21 cellular contexts compared by ENCODE assay signal in genomic region chr9:108963459-108964143, GRCh38. TPM values are rescaled to one million over a fixed set of nuclear protein-coding genes. Genes with fewer than 3 reads are reported as not detected.
DNase-seq lines count a peak whose midpoint lies in the region; TF ChIP-seq lines count a peak whose summit lies in the region.
"Had no signal": no experiment of that assay in that cellular context is flagged by ENCODE, and none has a peak within 500 bp of the region (broad histone marks: within the 10 kb centered on the region; RNA-seq: fewer than 3 reads in every experiment).

No MANE protein-coding gene starts in this region.

- H3K27me3 Mint-ChIP-seq in glutamatergic neuron (ENCODE audit: unreplicated experiment): no peaks in the 10 kb centered on the region
- H3K27me3 Mint-ChIP-seq: CD4-positive, alpha-beta memory T cell; IgD-negative memory B cell; stimulated activated memory B cell treated with anti-CD40 and anti-IgM and Interleukin-4, amounts not matched to agents 10 μg/mL and 1 μg/mL and 100 μg/mL, for 72 hours had no signal

- in situ Hi-C loops in GM13976 (cut with MboI; ENCODE audit: low sequenced_read_pairs, unreplicated experiment): no loop called here

- WGBS in prostate gland: 39% methylated on average over 4 of the region's 4 CpGs

- DNase-seq in NCI-H345 (lab: John Stamatoyannopoulos, UW) (peak; percentile 29), NCI-H345 treated with DMSO at 0.1 percent for 48 hours (lab: John Stamatoyannopoulos, UW; ENCODE audit: unreplicated experiment) (no peak), RPMI7951 (ENCODE audit: low read depth) (peak; percentile 3), foreskin fibroblast (peak; percentile 40 to 53), prostate gland (ENCODE audit: low spot score) (peak; percentile 48), glutamatergic neuron (no peak), GM13976 (ENCODE audit: low spot score) (no peak)
- no peak for DNase-seq in stimulated activated CD4-positive, alpha-beta T cell treated with anti-CD3 and anti-CD28 coated beads, Interleukin-2, amount 100 ng/mL, for 24 hours
- DNase-seq: 8988T; activated CD4-positive, CD25-positive, alpha-beta regulatory T cell treated with anti-CD3 and anti-CD28 coated beads, Interleukin-2, amount 50 U/mL, for 72 hours; CD4-positive, alpha-beta memory T cell; DMS79; kidney; midbrain; NCI-H510A treated with DMSO at 0.1 percent for 48 hours had no signal

- H3K4me1 ChIP-seq in prostate gland (replicated peaks): no peaks in the 10 kb centered on the region
- H3K4me1 ChIP-seq: breast epithelium, neural progenitor cell had no signal

- H3K36me3 ChIP-seq in prostate gland: no peaks in the 10 kb centered on the region
- H3K36me3 ChIP-seq: breast epithelium had no signal

- no peaks in the 10 kb centered on the region for H3K27me3 ChIP-seq in prostate gland (replicated peaks; ENCODE audit: insufficient read depth)
- H3K27me3 ChIP-seq: breast epithelium, esophagus muscularis mucosa, neural progenitor cell had no signal

- H3K4me3 Mint-ChIP-seq in glutamatergic neuron (ENCODE audit: unreplicated experiment): no peak overlapping the region
- H3K4me3 Mint-ChIP-seq: CD4-positive, alpha-beta memory T cell; IgD-negative memory B cell; neural progenitor cell; stimulated activated memory B cell treated with anti-CD40 and anti-IgM and Interleukin-4, amounts not matched to agents 10 μg/mL and 1 μg/mL and 100 μg/mL, for 72 hours; T-helper 2 cell treated with Interferon-gamma antibody and Interleukin-4, amounts not matched to agents 5 μg/mL and 100 μg/mL, for 36 hours had no signal

- no peaks in the 10 kb centered on the region for H3K36me3 Mint-ChIP-seq in glutamatergic neuron (ENCODE audit: unreplicated experiment)
- H3K36me3 Mint-ChIP-seq: CD4-positive, alpha-beta memory T cell; IgD-negative memory B cell; stimulated activated memory B cell treated with anti-CD40 and anti-IgM and Interleukin-4, amounts not matched to agents 10 μg/mL and 1 μg/mL and 100 μg/mL, for 72 hours had no signal

- H3K4me3 ChIP-seq in foreskin fibroblast (ENCODE audit: low read depth in 1 of 2, low read length in 2 of 2) (no peak overlapping the region), prostate gland (no peak overlapping the region)
- H3K4me3 ChIP-seq: breast epithelium, esophagus muscularis mucosa, neural progenitor cell had no signal

- no peaks in the 10 kb centered on the region for H3K9me3 ChIP-seq in prostate gland
- H3K9me3 ChIP-seq: breast epithelium, esophagus muscularis mucosa had no signal

- intact Hi-C loops in prostate gland (cut with DNase I): no loop called here

- H3K27ac Mint-ChIP-seq in glutamatergic neuron (ENCODE audit: unreplicated experiment): no peak overlapping the region
- H3K27ac Mint-ChIP-seq: CD4-positive, alpha-beta memory T cell; IgD-negative memory B cell; neural progenitor cell; stimulated activated memory B cell treated with anti-CD40 and anti-IgM and Interleukin-4, amounts not matched to agents 10 μg/mL and 1 μg/mL and 100 μg/mL, for 72 hours; T-helper 2 cell treated with Interferon-gamma antibody and Interleukin-4, amounts not matched to agents 5 μg/mL and 100 μg/mL, for 36 hours had no signal

- TF ChIP-seq POLR2A in prostate gland (IDR thresholded peaks at IDR 0.05): no peak

- TF ChIP-seq CTCF in foreskin fibroblast (IDR thresholded peaks at IDR 0.05; ENCODE audit: low read depth, low read length) (no peak), prostate gland (IDR thresholded peaks at IDR 0.05) (no peak), glutamatergic neuron (IDR thresholded peaks at IDR 0.05; ENCODE audit: partially characterized antibody, unreplicated experiment) (no peak), GM13976 (IDR thresholded peaks at IDR 0.05; ENCODE audit: borderline replicate concordance, control extremely low read depth, extremely low read depth, insufficient read depth, missing control alignments) (no peak)

- no peak overlapping the region for H3K27ac ChIP-seq in prostate gland
- H3K27ac ChIP-seq: breast epithelium, esophagus muscularis mucosa, neural progenitor cell had no signal

- H3K9me3 Mint-ChIP-seq in glutamatergic neuron (ENCODE audit: unreplicated experiment): no peaks in the 10 kb centered on the region
- H3K9me3 Mint-ChIP-seq: CD4-positive, alpha-beta memory T cell; IgD-negative memory B cell; neural progenitor cell; stimulated activated memory B cell treated with anti-CD40 and anti-IgM and Interleukin-4, amounts not matched to agents 10 μg/mL and 1 μg/mL and 100 μg/mL, for 72 hours; T-helper 2 cell treated with Interferon-gamma antibody and Interleukin-4, amounts not matched to agents 5 μg/mL and 100 μg/mL, for 36 hours had no signal

- peaks cover 2% of the 10 kb centered on the region for H3K4me1 Mint-ChIP-seq in glutamatergic neuron (ENCODE audit: low read depth, unreplicated experiment)
- H3K4me1 Mint-ChIP-seq: CD4-positive, alpha-beta memory T cell; IgD-negative memory B cell; neural progenitor cell; stimulated activated memory B cell treated with anti-CD40 and anti-IgM and Interleukin-4, amounts not matched to agents 10 μg/mL and 1 μg/mL and 100 μg/mL, for 72 hours had no signal

RNA-seq across cellular contexts. Expression of gene ABITRAM, which starts 29.4 kb away (rescaled TPM):
- total RNA-seq in RPMI7951 (2014; rRNA removed; shearing (Covaris generic)): 8.7 and 15.4 TPM in 2 replicates
- 1 to 10 TPM; 6.0 to 6.7 TPM for total RNA-seq in prostate gland
- total RNA-seq in glutamatergic neuron (ENCODE audit: unreplicated experiment): 5.5 TPM

RNA-seq across cellular contexts. Expression of gene ELP1, which starts 29.7 kb away (rescaled TPM):
- 24.2 and 29.9 TPM in 2 replicates for total RNA-seq in RPMI7951 (2014; rRNA removed; shearing (Covaris generic))
- total RNA-seq in prostate gland (10 to 100 TPM; 18.4 to 30.3 TPM), glutamatergic neuron (ENCODE audit: unreplicated experiment) (51.9 TPM)

RNA-seq across cellular contexts. Expression of gene CTNNAL1, which starts 49.7 kb away (rescaled TPM):
- 114 and 136 TPM in 2 replicates for total RNA-seq in RPMI7951 (2014; rRNA removed; shearing (Covaris generic))
- 10 to 100 TPM; 20.2 to 74.6 TPM for total RNA-seq in prostate gland
- total RNA-seq in glutamatergic neuron (ENCODE audit: unreplicated experiment): 13.7 TPM

Comparison
In these comparisons a context has a peak if more than half of its experiments do, and no peak if none do; other contexts are left out.
1. DNase-seq: peak in NCI-H345 (single experiment), RPMI7951 (single experiment), foreskin fibroblast (2 of 2) and prostate gland (single experiment); none in NCI-H345 treated with DMSO at 0.1 percent for 48 hours (single experiment), glutamatergic neuron (single experiment), stimulated activated CD4-positive, alpha-beta T cell treated with anti-CD3 and anti-CD28 coated beads, Interleukin-2, amount 100 ng/mL, for 24 hours (0 of 2) and GM13976 (single experiment).